In genomic region chr17:40358323-40359038, GRCh38 we compare ENCODE assay signal across 8 cellular contexts. TPM values are rescaled to one million over a fixed set of nuclear protein-coding genes. Genes with fewer than 3 reads are reported as not detected.
DNase-seq lines count a peak whose midpoint lies in the region; ATAC-seq and TF ChIP-seq lines count a peak whose summit lies in the region.

No MANE protein-coding gene starts in this region.

- intact Hi-C loops in thyroid gland (cut with DNase I), result no loop called here

- H3K9me3 ChIP-seq in thyroid gland, result no peaks in the 10 kb centered on the region

- no peak overlapping the region for H3K27ac ChIP-seq in foreskin keratinocyte
- H3K27ac ChIP-seq in thyroid gland, result no peak overlapping the region

- H3K4me3 ChIP-seq in thyroid gland (replicated peaks in 1 of 3), result no peak overlapping the region

- peak; percentile 58 for ATAC-seq in foreskin keratinocyte
- ATAC-seq in omental fat pad (ENCODE audit: low FRiP score), result peak; percentile 65
- ATAC-seq in GM19035 (IDR thresholded peaks at IDR 0.05; ENCODE audit: unreplicated experiment), result no peak

- TF ChIP-seq CTCF in GM10248 (IDR thresholded peaks at IDR 0.05; ENCODE audit: control extremely low read depth, extremely low read depth, low read depth, missing control alignments) (peak; percentile 96), foreskin keratinocyte (conservative IDR thresholded peaks at IDR 0.05) (peak; percentile 98), omental fat pad (IDR thresholded peaks at IDR 0.05) (peak in 2 of 3 donors; percentile 82 to 98), thyroid gland (IDR thresholded peaks at IDR 0.05) (peak; percentile 91 to 98 (median 94))

- POLR2A ChIA-PET in GM10248 (lab: Yijun Ruan, JAX), result no interaction called here

- H3K36me3 ChIP-seq in thyroid gland, result peaks cover 7 to 25% of the 10 kb centered on the region in 2 donors

- WGBS in thyroid gland, 2 donors, result 12 to 13% methylated on average over 17 of the region's 17 CpGs

- DNase-seq in GM10248 (ENCODE audit: extremely low spot score) (peak; percentile 91), MV-4-11 (lab: John Stamatoyannopoulos, UW) (peak; percentile 80), SKM-1 (lab: John Stamatoyannopoulos, UW; ENCODE audit: unreplicated experiment) (peak; percentile 67), foreskin keratinocyte (peak in 1 of 2 donors; percentile 55), omental fat pad (ENCODE audit: low spot score) (peak; percentile 98), thyroid gland (peak; percentile 89 to 92)
- peak; percentile 91 for DNase-seq in activated naive CD4-positive, alpha-beta T cell treated with Interleukin-2 at 50 U/mL for 16 hours

- CTCF ChIA-PET in GM10248 (lab: Yijun Ruan, JAX), result interaction anchor here (0.7 to 20.0 kb wide), 21 partner anchors 8 to 205 kb away, joined by 3 to 604 read pairs (median 4); partner anchors contain the start of genes IGFBP4, RARA and TOP2A

- H3K27me3 ChIP-seq in foreskin keratinocyte, result peaks cover 28% of the 10 kb centered on the region
- H3K27me3 ChIP-seq in thyroid gland, result no peaks in the 10 kb centered on the region

- no peaks in the 10 kb centered on the region for H3K4me1 ChIP-seq in foreskin keratinocyte
- H3K4me1 ChIP-seq in thyroid gland, result peaks cover 0 to 5% of the 10 kb centered on the region in 2 donors

- TF ChIP-seq POLR2A in thyroid gland (IDR thresholded peaks at IDR 0.05), result no peak

RNA-seq across cellular contexts. Expression of gene GJD3, which starts 6.1 kb away (rescaled TPM):
- total RNA-seq in foreskin keratinocyte, result not detected in 2 replicates
- polyA plus RNA-seq in foreskin keratinocyte, result not detected in 2 replicates
- total RNA-seq in omental fat pad, result 1 to 10 TPM in 1 of 4 donors, under 1 TPM in 1, not detected in 2; 0.60 to 2.0 TPM
- 1 to 10 TPM; 1.6 to 3.4 (median 1.7) TPM for total RNA-seq in thyroid gland

RNA-seq across cellular contexts. Expression of gene RARA, which starts 49.5 kb away (rescaled TPM):
- total RNA-seq in foreskin keratinocyte (26.4 and 28.4 TPM in 2 replicates), omental fat pad (10 to 100 TPM; 26.7 to 61.5 (median 35.9) TPM), thyroid gland (10 to 100 TPM; 20.0 to 60.9 (median 35.2) TPM)
- 21.6 and 22.4 TPM in 2 replicates for polyA plus RNA-seq in foreskin keratinocyte

RNA-seq across cellular contexts. Expression of gene TOP2A, which starts 59.2 kb away (rescaled TPM):
- 111 and 148 TPM in 2 replicates for total RNA-seq in foreskin keratinocyte
- polyA plus RNA-seq in foreskin keratinocyte, result 81.1 and 112 TPM in 2 replicates
- total RNA-seq in omental fat pad, result 10 to 100 TPM in 1 of 4 donors, 1 to 10 TPM in 2, under 1 TPM in 1; 0.65 to 12.7 (median 2.3) TPM
- total RNA-seq in thyroid gland, result 1 to 10 TPM in 3 of 4 donors, under 1 TPM in 1; 0.20 to 5.2 (median 2.2) TPM
